In the genomic region with DNA sequence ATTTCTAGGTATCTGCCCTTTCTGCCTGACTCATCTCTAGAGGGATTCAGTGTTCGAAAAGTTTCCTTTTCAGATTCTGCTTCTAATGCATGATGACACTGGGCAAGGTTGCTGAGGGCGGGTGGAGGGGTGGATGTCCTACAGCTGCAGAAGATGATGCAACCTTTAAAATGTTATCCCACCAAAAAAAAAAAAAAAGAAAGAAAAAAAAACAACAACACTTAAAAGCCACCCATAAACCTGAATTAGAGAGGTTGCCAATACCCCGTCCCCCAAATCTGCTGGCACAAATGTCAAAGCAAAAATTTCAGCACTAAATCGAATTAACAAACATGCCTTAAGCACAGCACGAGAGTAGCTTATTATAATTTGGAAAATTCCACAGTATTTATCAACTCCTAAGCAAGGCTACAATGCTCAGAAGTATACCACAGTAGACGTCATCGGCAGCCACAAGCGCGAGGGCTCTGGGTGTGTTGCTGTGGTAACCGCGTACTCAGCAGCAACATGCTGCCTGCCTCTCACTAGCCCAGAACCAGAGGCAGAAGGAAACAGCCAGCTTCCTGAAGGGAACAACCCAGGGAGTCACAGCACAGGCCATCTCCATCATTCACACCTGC, we compare ENCODE assay signal across 1 cellular context.
TF ChIP-seq lines count a peak whose summit lies in the region.

No MANE protein-coding gene starts in this region.

TF ChIP-seq in H1, 55 proteins besides CTCF, POLR2A, EP300 and RAD21 (continued from another document):
- no peak for TF ChIP-seq CTBP2 (IDR thresholded peaks at IDR 0.05; ENCODE audit: borderline replicate concordance, insufficient read depth, insufficient read length, low read length)
- no peak for TF ChIP-seq NRF1 (IDR thresholded peaks at IDR 0.05; ENCODE audit: low read depth, low read length)
- TF ChIP-seq SIN3A (conservative IDR thresholded peaks at IDR 0.05 in 1 of 2, IDR thresholded peaks at IDR 0.05 in 1 of 2; ENCODE audit: low read depth in 1 of 2, low read length in 2 of 2), result no peak
- no peak for TF ChIP-seq EZH2 (IDR thresholded peaks at IDR 0.05; ENCODE audit: low read depth, low read length, severe bottlenecking)
- no peak for TF ChIP-seq SRF (IDR thresholded peaks at IDR 0.05; ENCODE audit: low read depth, low read length)
- no peak for TF ChIP-seq TEAD4 (IDR thresholded peaks at IDR 0.05; ENCODE audit: low read depth, low read length)
- no peak for TF ChIP-seq POU5F1 (IDR thresholded peaks at IDR 0.05; ENCODE audit: low read depth, low read length)
- TF ChIP-seq BCL11A (IDR thresholded peaks at IDR 0.05; ENCODE audit: low read depth in 2 of 2, low read length in 2 of 2), result no peak
- TF ChIP-seq, protein P1, sequence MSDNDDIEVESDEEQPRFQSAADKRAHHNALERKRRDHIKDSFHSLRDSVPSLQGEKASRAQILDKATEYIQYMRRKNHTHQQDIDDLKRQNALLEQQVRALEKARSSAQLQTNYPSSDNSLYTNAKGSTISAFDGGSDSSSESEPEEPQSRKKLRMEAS (IDR thresholded peaks at IDR 0.05), result no peak
- TF ChIP-seq SAP30 (IDR thresholded peaks at IDR 0.05; ENCODE audit: insufficient read depth, insufficient replicate concordance, low read length), result no peak
